9 cellular contexts compared by ENCODE assay signal in the genomic region with DNA sequence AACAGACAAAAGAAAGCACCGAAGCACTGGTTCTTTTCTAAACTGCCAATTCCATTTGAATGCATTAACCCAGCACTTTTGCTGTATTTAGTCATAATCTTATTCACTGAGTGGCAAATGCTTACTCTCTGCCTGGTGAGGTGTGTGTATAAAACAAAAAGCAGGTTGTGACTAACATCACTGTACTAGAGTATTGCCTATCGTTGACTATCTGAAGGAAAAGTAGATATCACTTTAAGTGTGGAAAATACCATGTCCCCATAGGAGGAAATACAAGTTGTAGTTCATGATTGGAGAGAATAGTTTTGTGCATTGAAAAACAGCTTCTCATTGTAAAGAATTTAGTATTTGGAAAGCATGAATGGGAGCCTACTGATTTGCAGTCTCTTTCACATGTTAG. TPM values are rescaled to one million over a fixed set of nuclear protein-coding genes. Genes with fewer than 3 reads are reported as not detected.
DNase-seq lines count a peak whose midpoint lies in the region; ATAC-seq, FAIRE-seq and TF ChIP-seq lines count a peak whose summit lies in the region.
"Had no signal": no experiment of that assay in that cellular context is flagged by ENCODE, and none has a peak within 500 bp of the region (broad histone marks: within the 10 kb centered on the region; RNA-seq: fewer than 3 reads in every experiment).

No MANE protein-coding gene starts in this region.

- peaks cover 0 to 69% (median 23%) of the 10 kb centered on the region in 4 donors for H3K4me1 ChIP-seq in tibial artery

- no peak for TF ChIP-seq CTCF in bronchial epithelial cell (IDR thresholded peaks at IDR 0.05; ENCODE audit: insufficient read depth, low read length, severe bottlenecking)
- no peak for TF ChIP-seq CTCF in tibial artery (IDR thresholded peaks at IDR 0.05)

- H3K27me3 ChIP-seq in bronchial epithelial cell (ENCODE audit: control insufficient read depth, insufficient read depth, low read length) (no peaks in the 10 kb centered on the region), tibial artery (no peaks in the 10 kb centered on the region)

- FAIRE-seq in bronchial epithelial cell (lab: Jason Lieb, UNC), result no peak

- no peak for ATAC-seq in GM21528 (IDR thresholded peaks at IDR 0.05; ENCODE audit: low FRiP score, unreplicated experiment)

- peak overlapping the region; percentile 3 for H3K4me3 ChIP-seq in bronchial epithelial cell (ENCODE audit: low read depth, low read length)
- peak overlapping the region; percentile 80 to 81 for H3K4me3 ChIP-seq in tibial artery

- no peaks in the 10 kb centered on the region for H3K9me3 ChIP-seq in tibial artery

- H3K27ac ChIP-seq in tibial artery, result peak overlapping the region; percentile 95 to 96

- DNase-seq in NCI-H226 (peak; percentile 5), bronchial epithelial cell (ENCODE audit: low read depth) (peak; percentile 76), medulla oblongata (ENCODE audit: extremely low spot score) (peak; percentile 37), tibial artery (no peak), 8988T (no peak), NCI-H128 (lab: John Stamatoyannopoulos, UW; ENCODE audit: unreplicated experiment) (no peak)
- DNase-seq: activated naive CD4-positive, alpha-beta T cell treated with Interleukin-2 at 50 U/mL for 16 hours; NCI-H1930 had no signal

- H3K36me3 ChIP-seq in bronchial epithelial cell (ENCODE audit: control insufficient read depth, insufficient read depth, low read length), result peaks cover 3% of the 10 kb centered on the region
- peaks cover 8 to 15% (median 10%) of the 10 kb centered on the region in 3 donors for H3K36me3 ChIP-seq in tibial artery

- intact Hi-C loops in tibial artery (cut with DNase I; ENCODE audit: low total_unique reads), result loop anchor here (5.0 to 10.0 kb wide), 2 partner anchors 47 to 50 kb away; no protein-coding TSS in a partner anchor

RNA-seq across cellular contexts. Expression of a gene that starts 2.7 kb away (rescaled TPM):
- total RNA-seq in bronchial epithelial cell, result 82.9 and 121 TPM in 2 replicates

Comparison
In these comparisons a context has a peak if more than half of its experiments do, and no peak if none do; other contexts are left out.
1. DNase-seq: peak in NCI-H226 (single experiment), bronchial epithelial cell (single experiment) and medulla oblongata (single experiment); none in tibial artery (0 of 2), 8988T (single experiment) and NCI-H128 (single experiment).